20 cellular contexts compared by ENCODE assay signal in genomic region chr5:58191451-58191850, GRCh38.
"Had no signal": no experiment of that assay in that cellular context is flagged by ENCODE, and none has a peak within 500 bp of the region (broad histone marks: within the 10 kb centered on the region; RNA-seq: fewer than 3 reads in every experiment).

No MANE protein-coding gene starts in this region.

- H3K9me3 ChIP-seq: neutrophil, right atrium auricular region, upper lobe of left lung had no signal

- FAIRE-seq: endothelial cell of umbilical vein had no signal

- H3K27ac Mint-ChIP-seq: activated CD4-positive, alpha-beta memory T cell treated with anti-CD3 and anti-CD28 coated beads for 36 hours; activated CD8-positive, alpha-beta memory T cell treated with anti-CD3 and anti-CD28 coated beads, Interleukin-2, amount 10 ng/mL, durations not matched to agents 7 days and 5 days; activated naive CD8-positive, alpha-beta T cell treated with anti-CD3 and anti-CD28 coated beads for 36 hours; dendritic cell treated with granulocyte-macrophage colony-stimulating factor and Interleukin-4, amounts not matched to agents 40 ng/mL and 50 ng/mL, for 4 days; natural killer cell; T-helper 2 cell treated with Interferon-gamma antibody and Interleukin-4, amounts not matched to agents 5 μg/mL and 100 μg/mL, for 36 hours; WTC11 had no signal

- H3K36me3 Mint-ChIP-seq: activated CD4-positive, alpha-beta memory T cell treated with anti-CD3 and anti-CD28 coated beads for 36 hours; activated CD8-positive, alpha-beta memory T cell treated with anti-CD3 and anti-CD28 coated beads, Interleukin-2, amount 10 ng/mL, durations not matched to agents 7 days and 5 days; activated naive CD8-positive, alpha-beta T cell treated with anti-CD3 and anti-CD28 coated beads for 36 hours; natural killer cell; WTC11 had no signal

- H3K9me3 Mint-ChIP-seq: activated CD4-positive, alpha-beta memory T cell treated with anti-CD3 and anti-CD28 coated beads for 36 hours; activated naive CD8-positive, alpha-beta T cell treated with anti-CD3 and anti-CD28 coated beads for 36 hours; natural killer cell; T-helper 2 cell treated with Interferon-gamma antibody and Interleukin-4, amounts not matched to agents 5 μg/mL and 100 μg/mL, for 36 hours had no signal

- H3K36me3 ChIP-seq: cardiac muscle cell, neutrophil, right atrium auricular region, stomach, upper lobe of left lung had no signal

- H3K4me3 ChIP-seq: cardiac muscle cell, right atrium auricular region, smooth muscle cell, stomach, upper lobe of left lung had no signal

- H3K4me2 ChIP-seq: smooth muscle cell had no signal

- DNase-seq: activated CD4-positive, alpha-beta memory T cell treated with anti-CD3 and anti-CD28 coated beads for 36 hours; activated CD4-positive, alpha-beta T cell treated with anti-CD3 and anti-CD28 coated beads for 4 hours; activated CD8-positive, alpha-beta memory T cell treated with anti-CD3 and anti-CD28 coated beads, Interleukin-2, amount 10 ng/mL, durations not matched to agents 7 days and 5 days; activated naive CD4-positive, alpha-beta T cell; activated naive CD8-positive, alpha-beta T cell treated with anti-CD3 and anti-CD28 coated beads for 36 hours; amygdala; effector CD8-positive, alpha-beta T cell; mesendoderm; natural killer cell; stimulated activated CD4-positive, alpha-beta T cell treated with anti-CD3 and anti-CD28 coated beads, Interleukin-4, amount 100 ng/mL, for 1 hour; stomach; upper lobe of left lung had no signal

- H3K27me3 Mint-ChIP-seq: activated CD4-positive, alpha-beta memory T cell treated with anti-CD3 and anti-CD28 coated beads for 36 hours; activated CD8-positive, alpha-beta memory T cell treated with anti-CD3 and anti-CD28 coated beads, Interleukin-2, amount 10 ng/mL, durations not matched to agents 7 days and 5 days; dendritic cell treated with granulocyte-macrophage colony-stimulating factor and Interleukin-4, amounts not matched to agents 40 ng/mL and 50 ng/mL, for 4 days had no signal

- H3K27ac ChIP-seq: cardiac muscle cell, neutrophil, right atrium auricular region, stomach, upper lobe of left lung had no signal

- H3K4me1 Mint-ChIP-seq: activated CD8-positive, alpha-beta memory T cell treated with anti-CD3 and anti-CD28 coated beads, Interleukin-2, amount 10 ng/mL, durations not matched to agents 7 days and 5 days; activated naive CD8-positive, alpha-beta T cell treated with anti-CD3 and anti-CD28 coated beads for 36 hours; natural killer cell; WTC11 had no signal

- H3K4me3 Mint-ChIP-seq: activated CD4-positive, alpha-beta memory T cell treated with anti-CD3 and anti-CD28 coated beads for 36 hours; activated CD8-positive, alpha-beta memory T cell treated with anti-CD3 and anti-CD28 coated beads, Interleukin-2, amount 10 ng/mL, durations not matched to agents 7 days and 5 days; activated naive CD8-positive, alpha-beta T cell treated with anti-CD3 and anti-CD28 coated beads for 36 hours; dendritic cell treated with granulocyte-macrophage colony-stimulating factor and Interleukin-4, amounts not matched to agents 40 ng/mL and 50 ng/mL, for 4 days; natural killer cell; T-helper 2 cell treated with Interferon-gamma antibody and Interleukin-4, amounts not matched to agents 5 μg/mL and 100 μg/mL, for 36 hours; WTC11 had no signal

- H3K27me3 ChIP-seq: cardiac muscle cell, neutrophil, right atrium auricular region, stomach, upper lobe of left lung had no signal

- ATAC-seq: activated CD8-positive, alpha-beta memory T cell treated with anti-CD3 and anti-CD28 coated beads, Interleukin-2, amount 10 ng/mL, durations not matched to agents 7 days and 5 days; natural killer cell; WTC11 had no signal
